Comparison of ENCODE assay signal across 8 cellular contexts in the genomic region with DNA sequence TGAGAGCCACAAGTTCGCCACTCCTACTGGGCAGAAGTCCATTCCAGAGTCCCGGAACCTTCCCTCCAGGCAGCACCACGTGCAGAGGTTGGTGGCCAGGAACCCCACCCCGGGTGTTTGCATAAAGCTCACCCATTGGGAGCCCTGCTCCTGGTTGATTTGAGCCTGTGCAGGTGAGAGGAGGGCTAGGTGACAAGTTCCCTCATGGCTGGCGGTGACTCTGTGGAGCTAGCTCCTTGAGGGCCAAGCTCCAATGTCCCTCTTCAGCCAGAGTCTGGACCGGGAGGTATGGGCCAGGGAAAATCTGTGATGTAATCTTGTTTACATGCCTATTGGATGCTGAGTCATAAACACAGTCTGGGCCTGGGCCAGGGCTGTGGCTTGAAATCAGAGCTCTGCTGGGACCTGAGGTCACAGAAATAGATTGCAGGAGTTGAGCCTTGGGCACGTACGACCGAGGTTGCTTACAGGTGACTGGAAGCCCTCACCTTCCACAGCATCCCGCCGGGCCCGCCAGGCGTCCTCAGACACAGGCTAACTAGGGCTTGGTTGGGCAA.
DNase-seq lines count a peak whose midpoint lies in the region; ATAC-seq lines count a peak whose summit lies in the region.

No MANE protein-coding gene starts in this region.

- H3K9me3 ChIP-seq in duodenal mucosa (ENCODE audit: control insufficient read depth in 1 of 2, low read length in 2 of 2) (peaks cover 0 to 3% of the 10 kb centered on the region in 2 donors), muscle layer of duodenum (ENCODE audit: control insufficient read depth in 1 of 2, low read length in 2 of 2) (peaks cover 0 to 3% of the 10 kb centered on the region in 2 donors)

- H3K27me3 ChIP-seq in duodenal mucosa (ENCODE audit: control insufficient read depth in 1 of 2, insufficient read depth in 2 of 2, low read length in 2 of 2) (no peaks in the 10 kb centered on the region), muscle layer of duodenum (ENCODE audit: low read depth, low read length) (no peaks in the 10 kb centered on the region)

- H3K36me3 ChIP-seq in duodenal mucosa (ENCODE audit: control insufficient read depth in 1 of 2, insufficient read depth in 2 of 2, low read length in 2 of 2), result no peaks in the 10 kb centered on the region
- no peaks in the 10 kb centered on the region for H3K36me3 ChIP-seq in muscle layer of duodenum (ENCODE audit: control insufficient read depth in 1 of 2, insufficient read depth in 2 of 2, low read length in 2 of 2)

- H3K4me3 ChIP-seq in duodenal mucosa (ENCODE audit: low read depth in 1 of 2, low read length in 2 of 2), result peak overlapping the region; percentile 45 to 48
- H3K4me3 ChIP-seq in muscle layer of duodenum (ENCODE audit: low read depth in 1 of 2, low read length in 2 of 2), result no peak overlapping the region

- POLR2A ChIA-PET in activated CD4-positive, alpha-beta T cell treated with anti-CD3 and anti-CD28 coated beads for 36 hours (lab: Charles Lee), result no interaction called here

- H3K4me3 Mint-ChIP-seq in activated CD4-positive, alpha-beta T cell treated with anti-CD3 and anti-CD28 coated beads for 36 hours, result no peak overlapping the region

- peak overlapping the region; percentile 26 for H3K27ac ChIP-seq in duodenal mucosa (ENCODE audit: low read depth, low read length)
- peak overlapping the region; percentile 39 for H3K27ac ChIP-seq in muscle layer of duodenum (ENCODE audit: low read length)

- intact Hi-C loops in activated CD4-positive, alpha-beta T cell treated with anti-CD3 and anti-CD28 coated beads for 36 hours (cut with DNase I, micrococcal nuclease), result no loop called here

- ATAC-seq in GM18520 (IDR thresholded peaks at IDR 0.05; ENCODE audit: unreplicated experiment), result no peak
- no peak for ATAC-seq in activated CD4-positive, alpha-beta T cell treated with anti-CD3 and anti-CD28 coated beads for 36 hours

- H3K9ac ChIP-seq in duodenal mucosa (ENCODE audit: low read depth in 1 of 2, low read length in 2 of 2), result peak overlapping the region in 1 of 2 donors; percentile 51

- no peaks in the 10 kb centered on the region for H3K27me3 Mint-ChIP-seq in activated CD4-positive, alpha-beta T cell treated with anti-CD3 and anti-CD28 coated beads for 36 hours

- H3K4me1 ChIP-seq in duodenal mucosa (ENCODE audit: control insufficient read depth in 1 of 2, insufficient read depth in 2 of 2, low read length in 2 of 2) (peaks cover 11 to 21% of the 10 kb centered on the region in 2 donors), muscle layer of duodenum (ENCODE audit: control insufficient read depth in 1 of 2, insufficient read depth in 2 of 2, low read length in 2 of 2) (no peaks in the 10 kb centered on the region)

- CTCF ChIA-PET in activated CD4-positive, alpha-beta T cell treated with anti-CD3 and anti-CD28 coated beads for 36 hours (lab: Charles Lee), result interaction anchor here (0.7 to 3.2 kb wide), 2 partner anchors 20 to 85 kb away, joined by 3 to 13 read pairs; no protein-coding TSS in a partner anchor

- H3K4me1 Mint-ChIP-seq in activated CD4-positive, alpha-beta T cell treated with anti-CD3 and anti-CD28 coated beads for 36 hours, result no peaks in the 10 kb centered on the region

- H3K36me3 Mint-ChIP-seq in activated CD4-positive, alpha-beta T cell treated with anti-CD3 and anti-CD28 coated beads for 36 hours (ENCODE audit: low read depth), result no peaks in the 10 kb centered on the region

- no peak overlapping the region for H3K27ac Mint-ChIP-seq in activated CD4-positive, alpha-beta T cell treated with anti-CD3 and anti-CD28 coated beads for 36 hours

- H3K9me3 Mint-ChIP-seq in activated CD4-positive, alpha-beta T cell treated with anti-CD3 and anti-CD28 coated beads for 36 hours (ENCODE audit: low read depth), result no peaks in the 10 kb centered on the region

- DNase-seq in COLO668 (lab: John Stamatoyannopoulos, UW; ENCODE audit: unreplicated experiment) (peak; percentile 9), NCI-H2196 (lab: John Stamatoyannopoulos, UW; ENCODE audit: unreplicated experiment) (peak; percentile 49), GDM1 (lab: John Stamatoyannopoulos, UW) (no peak)
- no peak for DNase-seq in activated CD4-positive, alpha-beta T cell treated with anti-CD3 and anti-CD28 coated beads for 36 hours
- DNase-seq in activated CD4-positive, alpha-beta T cell treated with anti-CD3 and anti-CD28 coated beads for 4 hours, result no peak

Comparison
In these comparisons a context has a peak if more than half of its experiments do, and no peak if none do; other contexts are left out.
1. DNase-seq: peak in COLO668 (single experiment) and NCI-H2196 (single experiment); none in GDM1 (single experiment), activated CD4-positive, alpha-beta T cell treated with anti-CD3 and anti-CD28 coated beads for 36 hours (single experiment) and activated CD4-positive, alpha-beta T cell treated with anti-CD3 and anti-CD28 coated beads for 4 hours (0 of 2).
2. H3K4me3 ChIP-seq: peak in duodenal mucosa (2 of 2); none in muscle layer of duodenum (0 of 2).